8 cellular contexts compared by ENCODE assay signal in the genomic region with DNA sequence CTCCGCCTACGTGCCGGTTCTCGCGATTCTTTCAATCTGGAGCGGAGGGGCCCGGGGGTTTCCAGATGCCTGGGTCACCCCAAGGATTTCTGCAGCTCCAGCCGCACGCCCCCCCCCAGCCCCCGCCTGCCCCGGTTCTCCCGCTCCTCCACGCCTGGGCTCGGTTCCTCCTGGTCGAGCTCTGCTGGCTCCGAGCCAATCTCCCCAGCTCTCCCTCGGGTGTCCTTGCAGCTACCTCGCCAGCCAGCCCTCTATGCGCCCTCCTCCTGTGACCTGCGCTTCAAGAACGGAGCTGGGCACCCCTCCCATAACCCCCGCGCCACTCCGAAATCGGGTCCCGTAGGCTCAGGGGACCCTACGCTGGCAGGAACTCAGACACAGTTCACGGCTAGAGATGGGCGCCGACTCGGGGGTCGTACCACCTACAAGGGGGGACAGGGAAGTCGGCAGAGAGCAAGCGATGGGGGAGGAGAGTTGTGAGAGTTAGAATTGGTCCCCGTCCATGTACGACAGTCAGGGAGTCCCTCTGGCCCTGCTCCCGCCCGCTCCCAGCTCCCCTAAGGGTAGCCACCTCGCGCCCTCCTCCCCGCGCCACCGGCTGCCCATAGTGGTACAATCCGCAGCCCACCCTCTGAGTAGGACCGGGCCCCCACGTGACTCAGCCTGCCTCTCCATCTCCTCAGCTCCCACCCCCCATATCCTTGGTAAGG.
A peak's percentile ranks its signal among the peaks of the same experiment; 100 is the strongest.
DNase-seq lines count a peak whose midpoint lies in the region; ATAC-seq and TF ChIP-seq lines count a peak whose summit lies in the region.

No MANE protein-coding gene starts in this region.

- TF ChIP-seq CTCF in foreskin fibroblast (IDR thresholded peaks at IDR 0.05; ENCODE audit: low read depth, low read length) = no peak
- TF ChIP-seq CTCF in parathyroid adenoma (IDR thresholded peaks at IDR 0.05) = no peak

- no peaks in the 10 kb centered on the region for H3K36me3 ChIP-seq in parathyroid adenoma (ENCODE audit: control insufficient read depth, insufficient read depth, low read length)

- peaks cover 10% of the 10 kb centered on the region for H3K4me1 ChIP-seq in parathyroid adenoma

- H3K79me2 ChIP-seq in parathyroid adenoma = no peaks in the 10 kb centered on the region

- H3K27me3 ChIP-seq in parathyroid adenoma (ENCODE audit: control insufficient read depth, insufficient read depth, low read length) = no peaks in the 10 kb centered on the region

- ATAC-seq in HG02981 (IDR thresholded peaks at IDR 0.05; ENCODE audit: unreplicated experiment) = no peak
- ATAC-seq in HG03571 (IDR thresholded peaks at IDR 0.05; ENCODE audit: unreplicated experiment) = no peak

- peak overlapping the region; percentile 33 to 49 for H3K4me3 ChIP-seq in foreskin fibroblast (ENCODE audit: low read depth in 1 of 2, low read length in 2 of 2)
- H3K4me3 ChIP-seq in parathyroid adenoma (ENCODE audit: low read depth, low read length) = peak overlapping the region; percentile 76

- DNase-seq in DMS79 (lab: John Stamatoyannopoulos, UW) (peak; percentile 67), NCI-H1105 (lab: John Stamatoyannopoulos, UW) (peak; percentile 75), foreskin fibroblast (peak in 1 of 2 donors; percentile 51), activated gamma-delta T cell treated with Interleukin-2 at 50 U/mL for 16 hours (no peak)
- DNase-seq in activated CD8-positive, alpha-beta memory T cell treated with anti-CD3 and anti-CD28 coated beads, Interleukin-2, amount 50 U/mL, for 4 hours = peak; percentile 38

- H3K27ac ChIP-seq in parathyroid adenoma = peak overlapping the region; percentile 13

- no peaks in the 10 kb centered on the region for H3K9me3 ChIP-seq in parathyroid adenoma (ENCODE audit: control insufficient read depth, low read length)

- H3K4me2 ChIP-seq in parathyroid adenoma (ENCODE audit: low read length) = peak overlapping the region; percentile 99

- peak overlapping the region; percentile 88 for H2AFZ ChIP-seq in parathyroid adenoma

- no peak overlapping the region for H3K9ac ChIP-seq in parathyroid adenoma
